19 cellular contexts compared by ENCODE assay signal in genomic region chr17:40659909-40660308, GRCh38. TPM values are rescaled to one million over a fixed set of nuclear protein-coding genes. Genes with fewer than 3 reads are reported as not detected.
A peak's percentile ranks its signal among the peaks of the same experiment; 100 is the strongest.
DNase-seq lines count a peak whose midpoint lies in the region; ATAC-seq and TF ChIP-seq lines count a peak whose summit lies in the region.
"Had no signal": no experiment of that assay in that cellular context is flagged by ENCODE, and none has a peak within 500 bp of the region (broad histone marks: within the 10 kb centered on the region; RNA-seq: fewer than 3 reads in every experiment).

No MANE protein-coding gene starts in this region.

- no peaks in the 10 kb centered on the region for H3K9me3 Mint-ChIP-seq in activated CD8-positive, alpha-beta T cell treated with anti-CD3 and anti-CD28 coated beads for 36 hours
- H3K9me3 Mint-ChIP-seq in activated CD8-positive, alpha-beta T cell treated with anti-CD3 and anti-CD28 coated beads, Interleukin-2, amount 10 ng/mL, durations not matched to agents 7 days and 5 days (ENCODE audit: insufficient read depth), result no peaks in the 10 kb centered on the region
- no peaks in the 10 kb centered on the region for H3K9me3 Mint-ChIP-seq in CD4-positive, alpha-beta T cell
- no peaks in the 10 kb centered on the region for H3K9me3 Mint-ChIP-seq in GM23338
- H3K9me3 Mint-ChIP-seq in activated T-helper 17 cell treated with anti-CD3 and anti-CD28 coated beads, Interleukin-2, amount 50 U/mL, for 72 hours, result no peaks in the 10 kb centered on the region
- H3K9me3 Mint-ChIP-seq: CD4-positive, CD25-positive, alpha-beta regulatory T cell had no signal

- no peak overlapping the region for H3K27ac Mint-ChIP-seq in activated CD8-positive, alpha-beta T cell treated with anti-CD3 and anti-CD28 coated beads for 36 hours
- no peak overlapping the region for H3K27ac Mint-ChIP-seq in activated CD8-positive, alpha-beta T cell treated with anti-CD3 and anti-CD28 coated beads, Interleukin-2, amount 10 ng/mL, durations not matched to agents 7 days and 5 days
- H3K27ac Mint-ChIP-seq in CD4-positive, alpha-beta T cell, result no peak overlapping the region
- H3K27ac Mint-ChIP-seq in GM23338, result no peak overlapping the region
- no peak overlapping the region for H3K27ac Mint-ChIP-seq in activated T-helper 17 cell treated with anti-CD3 and anti-CD28 coated beads, Interleukin-2, amount 50 U/mL, for 72 hours
- H3K27ac Mint-ChIP-seq: IgD-negative memory B cell had no signal

- H3K27me3 Mint-ChIP-seq in activated CD8-positive, alpha-beta T cell treated with anti-CD3 and anti-CD28 coated beads for 36 hours, result peaks cover 24% of the 10 kb centered on the region
- H3K27me3 Mint-ChIP-seq in activated CD8-positive, alpha-beta T cell treated with anti-CD3 and anti-CD28 coated beads, Interleukin-2, amount 10 ng/mL, durations not matched to agents 7 days and 5 days (ENCODE audit: low read depth), result peaks cover 34% of the 10 kb centered on the region
- peaks cover 30% of the 10 kb centered on the region for H3K27me3 Mint-ChIP-seq in CD4-positive, alpha-beta T cell
- H3K27me3 Mint-ChIP-seq in GM23338 (ENCODE audit: insufficient read depth, low read depth, poor library complexity), result no peaks in the 10 kb centered on the region
- H3K27me3 Mint-ChIP-seq in activated T-helper 17 cell treated with anti-CD3 and anti-CD28 coated beads, Interleukin-2, amount 50 U/mL, for 72 hours, result peaks cover 10% of the 10 kb centered on the region

- no peak overlapping the region for H3K4me3 Mint-ChIP-seq in activated CD8-positive, alpha-beta T cell treated with anti-CD3 and anti-CD28 coated beads for 36 hours
- no peak overlapping the region for H3K4me3 Mint-ChIP-seq in activated CD8-positive, alpha-beta T cell treated with anti-CD3 and anti-CD28 coated beads, Interleukin-2, amount 10 ng/mL, durations not matched to agents 7 days and 5 days
- H3K4me3 Mint-ChIP-seq in CD4-positive, alpha-beta T cell, result no peak overlapping the region
- no peak overlapping the region for H3K4me3 Mint-ChIP-seq in GM23338
- H3K4me3 Mint-ChIP-seq in activated T-helper 17 cell treated with anti-CD3 and anti-CD28 coated beads, Interleukin-2, amount 50 U/mL, for 72 hours, result peak overlapping the region; percentile 9
- H3K4me3 Mint-ChIP-seq: CD4-positive, CD25-positive, alpha-beta regulatory T cell had no signal

- 0 out of 2 replicates have a peak overlapping the region, but pooled peaks have one; percentile 24 for H2AFZ ChIP-seq in GM23338

- H3K4me3 ChIP-seq in GM23338, result no peak overlapping the region

- H3K79me2 ChIP-seq in GM23338 (replicated peaks; ENCODE audit: insufficient read depth), result no peaks in the 10 kb centered on the region

- POLR2A ChIA-PET in activated CD8-positive, alpha-beta T cell treated with anti-CD3 and anti-CD28 coated beads for 36 hours (lab: Charles Lee), result no interaction called here
- POLR2A ChIA-PET in activated CD8-positive, alpha-beta T cell treated with anti-CD3 and anti-CD28 coated beads, Interleukin-2, amount 10 ng/mL, durations not matched to agents 7 days and 5 days (lab: Charles Lee), result no interaction called here
- POLR2A ChIA-PET in CD4-positive, alpha-beta T cell (lab: Charles Lee), result interaction anchor here (0.6 to 1.9 kb wide), 3 partner anchors 13 to 1209 kb away, joined by 3 to 14 read pairs (median 5); partner anchors contain the start of gene SMARCE1

- H3K9me2 ChIP-seq in GM23338 (ENCODE audit: insufficient read depth), result no peaks in the 10 kb centered on the region

- TF ChIP-seq CTCF in activated CD8-positive, alpha-beta T cell treated with anti-CD3 and anti-CD28 coated beads for 36 hours (IDR thresholded peaks at IDR 0.05), result no peak
- TF ChIP-seq CTCF in CD4-positive, alpha-beta T cell (IDR thresholded peaks at IDR 0.05), result no peak
- no peak for TF ChIP-seq CTCF in GM23338 (conservative IDR thresholded peaks at IDR 0.05; ENCODE audit: low read depth in 2 of 2)

- peaks cover 12% of the 10 kb centered on the region for H3K27me3 ChIP-seq in CD4-positive, alpha-beta T cell (ENCODE audit: control insufficient read depth, insufficient read depth, low read length)
- H3K27me3 ChIP-seq in GM23338 (ENCODE audit: insufficient read depth), result no peaks in the 10 kb centered on the region

- H3K4me2 ChIP-seq in GM23338, result no peak overlapping the region

- no peaks in the 10 kb centered on the region for H3F3A ChIP-seq in GM23338 (replicated peaks; ENCODE audit: low read depth)

- no peaks in the 10 kb centered on the region for H3K36me3 Mint-ChIP-seq in activated CD8-positive, alpha-beta T cell treated with anti-CD3 and anti-CD28 coated beads for 36 hours (ENCODE audit: low read depth)
- H3K36me3 Mint-ChIP-seq in activated CD8-positive, alpha-beta T cell treated with anti-CD3 and anti-CD28 coated beads, Interleukin-2, amount 10 ng/mL, durations not matched to agents 7 days and 5 days (ENCODE audit: low read depth), result no peaks in the 10 kb centered on the region
- H3K36me3 Mint-ChIP-seq in CD4-positive, alpha-beta T cell (ENCODE audit: low read depth), result no peaks in the 10 kb centered on the region
- H3K36me3 Mint-ChIP-seq in GM23338 (ENCODE audit: low read depth), result no peaks in the 10 kb centered on the region
- H3K36me3 Mint-ChIP-seq in activated T-helper 17 cell treated with anti-CD3 and anti-CD28 coated beads, Interleukin-2, amount 50 U/mL, for 72 hours (ENCODE audit: low read depth), result no peaks in the 10 kb centered on the region
- H3K36me3 Mint-ChIP-seq: CD4-positive, CD25-positive, alpha-beta regulatory T cell; IgD-negative memory B cell had no signal

- intact Hi-C loops in activated CD8-positive, alpha-beta T cell treated with anti-CD3 and anti-CD28 coated beads for 36 hours (cut with micrococcal nuclease), result no loop called here
- intact Hi-C loops in CD4-positive, alpha-beta T cell (cut with DNase I, micrococcal nuclease), result loop anchor here in 1 of 2 experiments (5.0 kb wide), 2 partner anchors 38 to 52 kb away; no protein-coding TSS in a partner anchor

- H4K20me1 ChIP-seq in GM23338 (replicated peaks; ENCODE audit: insufficient read depth), result no peaks in the 10 kb centered on the region

- no peaks in the 10 kb centered on the region for H3K9me3 ChIP-seq in CD4-positive, alpha-beta T cell (ENCODE audit: control insufficient read depth, low read length)
- H3K9me3 ChIP-seq: BE2C, Caco-2 had no signal

- CTCF ChIA-PET in activated CD8-positive, alpha-beta T cell treated with anti-CD3 and anti-CD28 coated beads for 36 hours (lab: Charles Lee), result interaction anchor here (0.9 to 1.0 kb wide), 2 partner anchors 132 to 143 kb away, joined by 3 read pairs; no protein-coding TSS in a partner anchor
- CTCF ChIA-PET in activated CD8-positive, alpha-beta T cell treated with anti-CD3 and anti-CD28 coated beads, Interleukin-2, amount 10 ng/mL, durations not matched to agents 7 days and 5 days (lab: Charles Lee), result no interaction called here
- CTCF ChIA-PET in CD4-positive, alpha-beta T cell (lab: Charles Lee), result no interaction called here

- H3K4me1 Mint-ChIP-seq in activated CD8-positive, alpha-beta T cell treated with anti-CD3 and anti-CD28 coated beads for 36 hours (ENCODE audit: low read depth), result peaks cover 10% of the 10 kb centered on the region
- H3K4me1 Mint-ChIP-seq in activated CD8-positive, alpha-beta T cell treated with anti-CD3 and anti-CD28 coated beads, Interleukin-2, amount 10 ng/mL, durations not matched to agents 7 days and 5 days (ENCODE audit: low read depth), result peaks cover 11% of the 10 kb centered on the region
- H3K4me1 Mint-ChIP-seq in CD4-positive, alpha-beta T cell (ENCODE audit: low read depth), result peaks cover 10% of the 10 kb centered on the region
- H3K4me1 Mint-ChIP-seq in GM23338, result peaks cover 6% of the 10 kb centered on the region; the same call in 2 of the 3 replicates
- H3K4me1 Mint-ChIP-seq in activated T-helper 17 cell treated with anti-CD3 and anti-CD28 coated beads, Interleukin-2, amount 50 U/mL, for 72 hours, result no peaks in the 10 kb centered on the region

- H3K27ac ChIP-seq in CD4-positive, alpha-beta T cell (ENCODE audit: low read depth, low read length), result no peak overlapping the region
- H3K27ac ChIP-seq in GM23338 (ENCODE audit: low read depth), result no peak overlapping the region

- no peak for ATAC-seq in activated CD8-positive, alpha-beta T cell treated with anti-CD3 and anti-CD28 coated beads for 36 hours
- no peak for ATAC-seq in activated CD8-positive, alpha-beta T cell treated with anti-CD3 and anti-CD28 coated beads, Interleukin-2, amount 10 ng/mL, durations not matched to agents 7 days and 5 days
- ATAC-seq in CD4-positive, alpha-beta T cell (ENCODE audit: poor library complexity), result peak; percentile 80
- ATAC-seq in GM23338 (no peak), GM19397 (IDR thresholded peaks at IDR 0.05; ENCODE audit: unreplicated experiment) (no peak), HG02642 (IDR thresholded peaks at IDR 0.05; ENCODE audit: poor library complexity, unreplicated experiment) (no peak)
- no peak for ATAC-seq in activated T-helper 17 cell treated with anti-CD3 and anti-CD28 coated beads, Interleukin-2, amount 50 U/mL, for 72 hours (replicated peaks)
- ATAC-seq: HepG2 had no signal

- DNase-seq in activated CD8-positive, alpha-beta T cell treated with anti-CD3 and anti-CD28 coated beads for 36 hours, result peak; percentile 20
- DNase-seq in activated CD8-positive, alpha-beta T cell treated with anti-CD3 and anti-CD28 coated beads, Interleukin-2, amount 10 ng/mL, durations not matched to agents 7 days and 5 days, result no peak
- peak in 2 of 10 experiments; percentile 10 to 11 for DNase-seq in CD4-positive, alpha-beta T cell
- DNase-seq in GM23338 (ENCODE audit: low spot score), result no peak
- DNase-seq in KG1 (lab: John Stamatoyannopoulos, UW), result no peak
- DNase-seq: ACHN, BE2C, C1 segment of cervical spinal cord, Caco-2, GDM1, GOT3, H7 had no signal

- H3K36me3 ChIP-seq in GM23338 (ENCODE audit: insufficient read depth), result no peaks in the 10 kb centered on the region
- H3K36me3 ChIP-seq: BE2C had no signal

- no peaks in the 10 kb centered on the region for H3K4me1 ChIP-seq in GM23338 (ENCODE audit: insufficient read depth)
- H3K4me1 ChIP-seq: BE2C had no signal

RNA-seq across cellular contexts. Expression of gene KRT222, which starts 5.1 kb away (rescaled TPM):
- total RNA-seq in activated CD8-positive, alpha-beta T cell treated with anti-CD3 and anti-CD28 coated beads for 36 hours, result not detected
- total RNA-seq in activated CD8-positive, alpha-beta T cell treated with anti-CD3 and anti-CD28 coated beads, Interleukin-2, amount 10 ng/mL, durations not matched to agents 7 days and 5 days, result not detected
- total RNA-seq in CD4-positive, alpha-beta T cell, result not detected
- 0.12 TPM in 1 of 2 replicates, not detected in the other for total RNA-seq in GM23338 (2014; rRNA removed; shearing (Covaris generic))
- 0.49 TPM in 1 of 2 replicates, not detected in the other for polyA plus RNA-seq in GM23338 (2016; fragmentation: Nextera tagmentation; extraction: Ambion mirVana)
- total RNA-seq in activated T-helper 17 cell treated with anti-CD3 and anti-CD28 coated beads, Interleukin-2, amount 50 U/mL, for 72 hours, result not detected
- total RNA-seq: Caco-2; CD4-positive, CD25-positive, alpha-beta regulatory T cell; Daoy; HepG2 had no signal
- polyA plus RNA-seq: HepG2, IgD-negative memory B cell had no signal

RNA-seq across cellular contexts. Expression of gene SMARCE1, which starts 12.3 kb away (rescaled TPM):
- total RNA-seq in activated CD8-positive, alpha-beta T cell treated with anti-CD3 and anti-CD28 coated beads for 36 hours, result 10 to 100 TPM; 87.8 to 92.5 TPM
- 100 to 1,000 TPM; 104 to 110 TPM for total RNA-seq in activated CD8-positive, alpha-beta T cell treated with anti-CD3 and anti-CD28 coated beads, Interleukin-2, amount 10 ng/mL, durations not matched to agents 7 days and 5 days
- total RNA-seq in CD4-positive, alpha-beta T cell, result 10 to 100 TPM; 65.4 to 68.6 TPM
- 77.6 and 101 TPM in 2 replicates for total RNA-seq in GM23338 (2014; rRNA removed; shearing (Covaris generic))
- polyA plus RNA-seq in GM23338 (2016; fragmentation: Nextera tagmentation; extraction: Ambion mirVana), result 230 and 258 TPM in 2 replicates
- total RNA-seq in activated T-helper 17 cell treated with anti-CD3 and anti-CD28 coated beads, Interleukin-2, amount 50 U/mL, for 72 hours, result 10 to 100 TPM; 82.1 to 85.5 TPM

RNA-seq across cellular contexts. Expression of gene KRT24, which starts 43.6 kb away (rescaled TPM):
- not detected for total RNA-seq in activated CD8-positive, alpha-beta T cell treated with anti-CD3 and anti-CD28 coated beads for 36 hours
- not detected for total RNA-seq in activated CD8-positive, alpha-beta T cell treated with anti-CD3 and anti-CD28 coated beads, Interleukin-2, amount 10 ng/mL, durations not matched to agents 7 days and 5 days
- total RNA-seq in CD4-positive, alpha-beta T cell, result not detected
- not detected in 2 replicates for total RNA-seq in GM23338 (2014; rRNA removed; shearing (Covaris generic))
- polyA plus RNA-seq in GM23338 (2016; fragmentation: Nextera tagmentation; extraction: Ambion mirVana), result not detected in 2 replicates
- total RNA-seq in activated T-helper 17 cell treated with anti-CD3 and anti-CD28 coated beads, Interleukin-2, amount 50 U/mL, for 72 hours, result not detected
- total RNA-seq: CD4-positive, CD25-positive, alpha-beta regulatory T cell; Daoy; H7; HepG2 had no signal
- polyA plus RNA-seq: HepG2, IgD-negative memory B cell had no signal
